ENCODE assay signal across 24 cellular contexts in genomic region chr7:135905355-135905754, GRCh38.
A peak's percentile ranks its signal among the peaks of the same experiment; 100 is the strongest.
DNase-seq lines count a peak whose midpoint lies in the region; TF ChIP-seq lines count a peak whose summit lies in the region.
"Had no signal": no experiment of that assay in that cellular context is flagged by ENCODE, and none has a peak within 500 bp of the region (broad histone marks: within the 10 kb centered on the region; RNA-seq: fewer than 3 reads in every experiment).

No MANE protein-coding gene starts in this region.

- peaks cover 0 to 4% (median 0%) of the 10 kb centered on the region in 3 donors for H3K36me3 Mint-ChIP-seq in immature natural killer cell
- H3K36me3 Mint-ChIP-seq in CD4-positive, alpha-beta memory T cell, result no peaks in the 10 kb centered on the region

- no peak overlapping the region for H3K4me2 ChIP-seq in MM.1S (ENCODE audit: low read depth, low read length)
- H3K4me2 ChIP-seq: BLaER1, GM23338 had no signal

- peaks cover 51 to 63% of the 10 kb centered on the region in 2 donors for H3K4me1 Mint-ChIP-seq in immature natural killer cell
- H3K4me1 Mint-ChIP-seq in CD4-positive, alpha-beta memory T cell, result peaks cover 0 to 9% (median 4%) of the 10 kb centered on the region in 4 donors

- no peaks in the 10 kb centered on the region for H3K27me3 ChIP-seq in CD4-positive, alpha-beta memory T cell (ENCODE audit: insufficient read depth, low read length)
- H3K27me3 ChIP-seq in MM.1S (replicated peaks; ENCODE audit: insufficient read depth, low read length), result no peaks in the 10 kb centered on the region
- H3K27me3 ChIP-seq: BLaER1, MG63 had no signal

- H3K4me3 ChIP-seq in astrocyte of the cerebellum (ENCODE audit: low read depth, low read length) (no peak overlapping the region), MM.1S (ENCODE audit: low read length) (no peak overlapping the region)
- no peak overlapping the region for H3K4me3 ChIP-seq in CD4-positive, alpha-beta memory T cell (ENCODE audit: low read length in 2 of 2)
- H3K4me3 ChIP-seq: BLaER1, GM23338, MG63 had no signal

- no peak for TF ChIP-seq CTCF in astrocyte of the cerebellum (IDR thresholded peaks at IDR 0.05; ENCODE audit: low read depth, low read length, missing control alignments)
- no peak for TF ChIP-seq CTCF in MM.1S (IDR thresholded peaks at IDR 0.05; ENCODE audit: low read length)

- no peak overlapping the region for H2AFZ ChIP-seq in MM.1S (ENCODE audit: low read length)
- H2AFZ ChIP-seq: GM23338 had no signal

- CTCF ChIA-PET in CD4-positive, alpha-beta memory T cell (lab: Charles Lee; ENCODE audit: partially characterized antibody), result no interaction called here

- H3K9ac ChIP-seq in MM.1S (ENCODE audit: low read length), result no peak overlapping the region
- H3K9ac ChIP-seq: BLaER1 had no signal

- no peaks in the 10 kb centered on the region for H3F3A ChIP-seq in MM.1S (ENCODE audit: insufficient read depth, low read length)

- no peaks in the 10 kb centered on the region for H4K20me1 ChIP-seq in MM.1S (ENCODE audit: insufficient read depth, low read length)
- H4K20me1 ChIP-seq: BLaER1 had no signal

- no peaks in the 10 kb centered on the region for H3K9me3 Mint-ChIP-seq in immature natural killer cell
- H3K9me3 Mint-ChIP-seq in CD4-positive, alpha-beta memory T cell, result no peaks in the 10 kb centered on the region
- H3K9me3 Mint-ChIP-seq: CD4-positive, alpha-beta T cell; GM23338 had no signal

- no peaks in the 10 kb centered on the region for H3K36me3 ChIP-seq in CD4-positive, alpha-beta memory T cell (ENCODE audit: insufficient read depth, low read length)
- no peaks in the 10 kb centered on the region for H3K36me3 ChIP-seq in MM.1S (replicated peaks; ENCODE audit: insufficient read depth, low read length)
- H3K36me3 ChIP-seq: BLaER1, MG63 had no signal

- in situ Hi-C loops in astrocyte of the cerebellum (cut with HindIII; ENCODE audit: low sequenced_read_pairs), result no loop called here

- H3K9me2 ChIP-seq in MM.1S (replicated peaks; ENCODE audit: insufficient read depth, low read length), result no peaks in the 10 kb centered on the region

- no peaks in the 10 kb centered on the region for H3K4me1 ChIP-seq in CD4-positive, alpha-beta memory T cell (ENCODE audit: insufficient read depth, low read length)
- H3K4me1 ChIP-seq in MM.1S (ENCODE audit: low read length), result no peaks in the 10 kb centered on the region
- H3K4me1 ChIP-seq: BLaER1, Caco-2 had no signal

- H3K27ac ChIP-seq in CD4-positive, alpha-beta memory T cell (ENCODE audit: low read depth, low read length), result no peak overlapping the region
- H3K27ac ChIP-seq in MM.1S (ENCODE audit: low read length), result no peak overlapping the region
- H3K27ac ChIP-seq: 22Rv1, BLaER1 had no signal

- peak; percentile 30 for DNase-seq in NK-92 treated with Interleukin-12 subunit alpha and Interleukin-12 subunit beta, amount 100 ng/mL, for 24 hours (lab: John Stamatoyannopoulos, UW)
- DNase-seq in NK-92 (lab: John Stamatoyannopoulos, UW; ENCODE audit: unreplicated experiment), result no peak
- peak; percentile 62 for DNase-seq in astrocyte of the cerebellum (ENCODE audit: low read depth)
- DNase-seq in immature natural killer cell, result peak; percentile 58 to 68 (median 66)
- no peak for DNase-seq in NCI-H2081 treated with DMSO at 0.1 percent for 48 hours (lab: John Stamatoyannopoulos, UW)
- DNase-seq in NCI-H146 (lab: John Stamatoyannopoulos, UW), result no peak
- DNase-seq in CD4-positive, alpha-beta memory T cell, result no peak
- no peak for DNase-seq in MM.1S
- DNase-seq: ACHN; Caco-2; CD4-positive, alpha-beta T cell; DMS 273 treated with DMSO at 0.1 percent for 48 hours; DMS79 treated with DMSO at 0.1 percent for 48 hours; MG63; NCI-H1092 treated with DMSO at 0.1 percent for 48 hours; NCI-H1436 treated with DMSO at 0.1 percent for 48 hours; NCI-H2029; NCI-H226; NCI-H510A treated with DMSO at 0.1 percent for 48 hours; NCI-H774; OCI-M1 had no signal

- peak overlapping the region; percentile 31 to 76 (median 52) for H3K4me3 Mint-ChIP-seq in immature natural killer cell
- no peak overlapping the region for H3K4me3 Mint-ChIP-seq in CD4-positive, alpha-beta memory T cell
- H3K4me3 Mint-ChIP-seq: CD4-positive, alpha-beta T cell; GM23338 had no signal

- intact Hi-C loops in CD4-positive, alpha-beta memory T cell (cut with micrococcal nuclease), result no loop called here

- POLR2A ChIA-PET in CD4-positive, alpha-beta memory T cell (lab: Charles Lee; ENCODE audit: partially characterized antibody), result no interaction called here

- no peaks in the 10 kb centered on the region for H3K9me3 ChIP-seq in CD4-positive, alpha-beta memory T cell (ENCODE audit: control insufficient read depth in 1 of 2, low read length in 2 of 2)
- H3K9me3 ChIP-seq in MM.1S (replicated peaks; ENCODE audit: insufficient read depth, low read length), result no peaks in the 10 kb centered on the region
- H3K9me3 ChIP-seq: BLaER1, Caco-2, MG63 had no signal

- H3K79me2 ChIP-seq in MM.1S (ENCODE audit: low read length), result no peaks in the 10 kb centered on the region

- H3K27ac Mint-ChIP-seq in immature natural killer cell, result peak overlapping the region; percentile 9 to 72 (median 28)
- no peak overlapping the region for H3K27ac Mint-ChIP-seq in CD4-positive, alpha-beta memory T cell
- H3K27ac Mint-ChIP-seq: CD4-positive, alpha-beta T cell; GM23338 had no signal

- peaks cover 3 to 19% (median 17%) of the 10 kb centered on the region in 3 donors for H3K27me3 Mint-ChIP-seq in immature natural killer cell (ENCODE audit: low read depth in 3 of 3)
- no peaks in the 10 kb centered on the region for H3K27me3 Mint-ChIP-seq in CD4-positive, alpha-beta memory T cell
- H3K27me3 Mint-ChIP-seq: CD4-positive, alpha-beta T cell had no signal

Comparison
In these comparisons a context has a peak if more than half of its experiments do, and no peak if none do; other contexts are left out.
1. DNase-seq: peak in NK-92 treated with Interleukin-12 subunit alpha and Interleukin-12 subunit beta, amount 100 ng/mL, for 24 hours (single experiment), astrocyte of the cerebellum (single experiment) and immature natural killer cell (3 of 3); none in NK-92 (single experiment), NCI-H2081 treated with DMSO at 0.1 percent for 48 hours (single experiment), NCI-H146 (single experiment), CD4-positive, alpha-beta memory T cell (0 of 5) and MM.1S (single experiment).
2. H3K27ac Mint-ChIP-seq: peak in immature natural killer cell (6 of 6); none in CD4-positive, alpha-beta memory T cell (0 of 7).
3. H3K4me3 Mint-ChIP-seq: peak in immature natural killer cell (5 of 5); none in CD4-positive, alpha-beta memory T cell (0 of 8).